ENCODE assay signal across 1 cellular context in genomic region chr2:232925153-232925768, GRCh38.
TF ChIP-seq lines count a peak whose summit lies in the region.

No MANE protein-coding gene starts in this region.

TF ChIP-seq in H1, 55 proteins besides CTCF, POLR2A, EP300 and RAD21:
- TF ChIP-seq GABPA (IDR thresholded peaks at IDR 0.05; ENCODE audit: borderline replicate concordance, insufficient read depth, low read length), result no peak
- no peak for TF ChIP-seq TCF12 (IDR thresholded peaks at IDR 0.05; ENCODE audit: low read depth, low read length)
- TF ChIP-seq TAF1 (IDR thresholded peaks at IDR 0.05; ENCODE audit: low read depth, low read length), result no peak
- no peak for TF ChIP-seq CTBP2 (IDR thresholded peaks at IDR 0.05; ENCODE audit: borderline replicate concordance, insufficient read depth, insufficient read length, low read length)
- TF ChIP-seq NANOG (IDR thresholded peaks at IDR 0.05; ENCODE audit: insufficient read depth, low read depth, low read length, poor library complexity, severe bottlenecking), result no peak
- no peak for TF ChIP-seq CREB1 (IDR thresholded peaks at IDR 0.05)
- TF ChIP-seq ASH2L (IDR thresholded peaks at IDR 0.05; ENCODE audit: low read length), result no peak
- no peak for TF ChIP-seq CBX5 (IDR thresholded peaks at IDR 0.05; ENCODE audit: low read depth, low read length)
- TF ChIP-seq ZNF274 (IDR thresholded peaks at IDR 0.05; ENCODE audit: borderline replicate concordance, extremely low read depth, low read length), result no peak
- no peak for TF ChIP-seq NRF1 (IDR thresholded peaks at IDR 0.05; ENCODE audit: low read depth, low read length)
- TF ChIP-seq SP2 (IDR thresholded peaks at IDR 0.05; ENCODE audit: low read length), result no peak
- no peak for TF ChIP-seq SP4 (IDR thresholded peaks at IDR 0.05; ENCODE audit: low read length)
